In the genomic region with DNA sequence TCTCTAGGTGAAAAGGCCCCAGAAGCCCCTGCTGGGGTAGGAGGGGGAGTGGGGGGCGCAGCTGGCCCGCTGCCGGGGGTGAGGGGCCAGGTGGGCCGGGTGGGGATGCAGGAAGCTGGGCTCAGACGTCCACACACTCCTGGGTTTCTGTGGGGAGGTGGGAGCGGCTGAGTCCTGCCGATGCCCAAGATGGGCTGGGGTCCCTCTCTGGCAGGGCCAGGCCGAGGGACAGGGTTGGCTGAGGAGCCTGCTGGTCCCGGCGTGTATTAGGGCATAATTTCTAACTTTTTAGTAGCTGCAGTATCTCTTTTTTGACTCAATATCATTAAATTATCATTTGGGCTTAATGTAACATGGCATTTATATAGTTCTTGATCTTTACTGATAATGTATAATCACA, we compare ENCODE assay signal across 17 cellular contexts.
DNase-seq lines count a peak whose midpoint lies in the region; ATAC-seq and TF ChIP-seq lines count a peak whose summit lies in the region.
"Had no signal": no experiment of that assay in that cellular context is flagged by ENCODE, and none has a peak within 500 bp of the region (broad histone marks: within the 10 kb centered on the region; RNA-seq: fewer than 3 reads in every experiment).

No MANE protein-coding gene starts in this region.

- H2AFZ ChIP-seq in SK-N-SH (ENCODE audit: low read depth) = no peak overlapping the region
- H2AFZ ChIP-seq: parathyroid adenoma had no signal

- 61% methylated on average over 8 of the region's 10 CpGs for WGBS in SK-N-SH (ENCODE audit: low lambda C conversion rate)
- 85 to 89% methylated on average over 10 of the region's 10 CpGs for WGBS in sigmoid colon, 2 donors

- no peak for TF ChIP-seq POLR2A in sigmoid colon (IDR thresholded peaks at IDR 0.05)

- H3K36me3 Mint-ChIP-seq in Calu3 (ENCODE audit: insufficient read depth, unreplicated experiment) (peaks cover 6% of the 10 kb centered on the region), immature natural killer cell (no peaks in the 10 kb centered on the region)

- no peak for DNase-seq in Calu3
- DNase-seq in SK-N-SH = peak; percentile 66
- no peak for DNase-seq in immature natural killer cell
- no peak for DNase-seq in sigmoid colon
- no peak for DNase-seq in NCI-H2107 (lab: John Stamatoyannopoulos, UW)
- no peak for DNase-seq in MG63
- DNase-seq: amniotic stem cell; CD4-positive, alpha-beta memory T cell; left lung had no signal

- peaks cover 18% of the 10 kb centered on the region; the same call in 1 of the 2 replicates for H3K79me2 ChIP-seq in SK-N-SH (ENCODE audit: insufficient read depth)
- H3K79me2 ChIP-seq: parathyroid adenoma had no signal

- POLR2A ChIA-PET in SK-N-SH (lab: Yijun Ruan, JAX) = interaction anchor here (0.8 to 1.6 kb wide), 2 partner anchors 101 to 152 kb away, joined by 3 read pairs; no protein-coding TSS in a partner anchor

- H3K4me3 ChIP-seq in SK-N-SH (ENCODE audit: low read depth in 2 of 2, low read length in 1 of 2) (no peak overlapping the region), sigmoid colon (no peak overlapping the region), MG63 (no peak overlapping the region)
- H3K4me3 ChIP-seq: colonic mucosa, GM12878, left lung, thoracic aorta had no signal

- ATAC-seq in GM18873 (IDR thresholded peaks at IDR 0.05; ENCODE audit: low FRiP score, unreplicated experiment) (no peak), HG03025 (IDR thresholded peaks at IDR 0.05; ENCODE audit: low FRiP score, unreplicated experiment) (no peak)

- TF ChIP-seq CTCF in Calu3 (IDR thresholded peaks at IDR 0.05; ENCODE audit: unreplicated experiment) (no peak), SK-N-SH (IDR thresholded peaks at IDR 0.05) (no peak), sigmoid colon (IDR thresholded peaks at IDR 0.05) (no peak)

- H3K9me2 ChIP-seq in SK-N-SH = no peaks in the 10 kb centered on the region

- H3K4me1 ChIP-seq in SK-N-SH (ENCODE audit: control insufficient read depth in 1 of 2, insufficient read depth in 2 of 2, low read depth in 1 of 2, low read length in 1 of 2) = peaks cover 28 to 44% of the 10 kb centered on the region in 2 experiments; a peak in 3 of 4 replicates
- peaks cover 0 to 31% (median 12%) of the 10 kb centered on the region in 4 donors for H3K4me1 ChIP-seq in sigmoid colon
- H3K4me1 ChIP-seq: colonic mucosa had no signal

- H3K9ac ChIP-seq in SK-N-SH = no peak overlapping the region
- H3K9ac ChIP-seq: KMS-11, parathyroid adenoma had no signal

- CTCF ChIA-PET in Calu3 (lab: Charles Lee) (interaction anchor here (0.6 to 0.9 kb wide), 2 partner anchors 17 to 52 kb away, joined by 4 read pairs; no protein-coding TSS in a partner anchor), SK-N-SH (lab: Yijun Ruan, JAX) (interaction anchor here (0.7 to 2.4 kb wide), 9 partner anchors 16 to 126 kb away, joined by 3 to 9 read pairs (median 3); no protein-coding TSS in a partner anchor)

- peak in 1 of 2 experiments; percentile 74; a peak in 1 of 4 replicates for TF ChIP-seq EP300 in SK-N-SH (IDR thresholded peaks at IDR 0.05; ENCODE audit: borderline replicate concordance in 1 of 2, low read depth in 1 of 2, low read length in 1 of 2)
- TF ChIP-seq EP300 in sigmoid colon (IDR thresholded peaks at IDR 0.05) = no peak

- intact Hi-C loops in Calu3 (cut with micrococcal nuclease; ENCODE audit: unreplicated experiment) = loop anchor here (5.0 kb wide), 2 partner anchors 33 to 47 kb away; no protein-coding TSS in a partner anchor
- intact Hi-C loops in sigmoid colon (cut with DNase I) = no loop called here

- H3K9me3 ChIP-seq in SK-N-SH (no peaks in the 10 kb centered on the region), sigmoid colon (no peaks in the 10 kb centered on the region), MG63 (no peaks in the 10 kb centered on the region)
- H3K9me3 ChIP-seq: colonic mucosa, left lung, thoracic aorta had no signal

- peaks cover 7% of the 10 kb centered on the region for H3F3A ChIP-seq in SK-N-SH (replicated peaks; ENCODE audit: insufficient read depth)

- H3K27me3 Mint-ChIP-seq in Calu3 (ENCODE audit: unreplicated experiment) (no peaks in the 10 kb centered on the region), immature natural killer cell (ENCODE audit: low read depth in 3 of 3) (peaks cover 0 to 5% (median 0%) of the 10 kb centered on the region in 3 donors)
- H3K27me3 Mint-ChIP-seq: activated T-helper 17 cell treated with anti-CD3 and anti-CD28 coated beads, Interleukin-2, amount 50 U/mL, for 72 hours; CD4-positive, alpha-beta memory T cell had no signal

- H3K4me3 Mint-ChIP-seq in Calu3 (ENCODE audit: low read depth, unreplicated experiment) (peak overlapping the region; percentile 28), immature natural killer cell (no peak overlapping the region)
- H3K4me3 Mint-ChIP-seq: activated T-helper 17 cell treated with anti-CD3 and anti-CD28 coated beads, Interleukin-2, amount 50 U/mL, for 72 hours; CD4-positive, alpha-beta memory T cell had no signal

- H3K36me3 ChIP-seq in SK-N-SH (replicated peaks in 1 of 2; ENCODE audit: control insufficient read depth in 1 of 2, insufficient read depth in 2 of 2, low read length in 1 of 2) = peaks cover 0 to 4% of the 10 kb centered on the region in 2 experiments
- no peaks in the 10 kb centered on the region for H3K36me3 ChIP-seq in sigmoid colon
- no peaks in the 10 kb centered on the region for H3K36me3 ChIP-seq in MG63
- H3K36me3 ChIP-seq: colonic mucosa, left lung, thoracic aorta had no signal

- no peak for TF ChIP-seq RAD21 in SK-N-SH (IDR thresholded peaks at IDR 0.05; ENCODE audit: low read length)

- peaks cover 18% of the 10 kb centered on the region for H3K4me1 Mint-ChIP-seq in Calu3 (ENCODE audit: low read depth, unreplicated experiment)
- peaks cover 87 to 94% of the 10 kb centered on the region in 2 donors for H3K4me1 Mint-ChIP-seq in immature natural killer cell

- H3K27ac ChIP-seq in SK-N-SH (ENCODE audit: low read depth in 2 of 2, low read length in 1 of 2) = peak overlapping the region; percentile 42 to 95
- H3K27ac ChIP-seq in sigmoid colon = peak overlapping the region in 3 of 4 donors; percentile 1 to 45 (median 18)
- H3K27ac ChIP-seq: colonic mucosa, KMS-11, parathyroid adenoma, thoracic aorta had no signal

- BruUV-seq in Calu3 (replicated peaks; lab: Mats Ljungman, UMichigan) = no TSS peak

- H3K27ac Mint-ChIP-seq in Calu3 (ENCODE audit: unreplicated experiment) = peak overlapping the region; percentile 92
- H3K27ac Mint-ChIP-seq in immature natural killer cell = peak overlapping the region in 4 of 6 donors; percentile 49 to 59 (median 58)

- no peaks in the 10 kb centered on the region for H3K9me3 Mint-ChIP-seq in Calu3 (ENCODE audit: low read depth, unreplicated experiment)
- H3K9me3 Mint-ChIP-seq in immature natural killer cell = no peaks in the 10 kb centered on the region
- H3K9me3 Mint-ChIP-seq: activated T-helper 17 cell treated with anti-CD3 and anti-CD28 coated beads, Interleukin-2, amount 50 U/mL, for 72 hours; CD4-positive, alpha-beta memory T cell had no signal

- H4K20me1 ChIP-seq in SK-N-SH (ENCODE audit: insufficient read depth) = no peaks in the 10 kb centered on the region

- H3K27me3 ChIP-seq in SK-N-SH (ENCODE audit: insufficient read depth) = no peaks in the 10 kb centered on the region
- no peaks in the 10 kb centered on the region for H3K27me3 ChIP-seq in sigmoid colon
- H3K27me3 ChIP-seq in MG63 = no peaks in the 10 kb centered on the region
- H3K27me3 ChIP-seq: colonic mucosa, left lung had no signal

- H3K4me2 ChIP-seq in SK-N-SH = no peak overlapping the region
- H3K4me2 ChIP-seq: KMS-11 had no signal

TF ChIP-seq in SK-N-SH, 30 proteins besides CTCF, POLR2A, EP300 and RAD21:
- TF ChIP-seq, protein P1, sequence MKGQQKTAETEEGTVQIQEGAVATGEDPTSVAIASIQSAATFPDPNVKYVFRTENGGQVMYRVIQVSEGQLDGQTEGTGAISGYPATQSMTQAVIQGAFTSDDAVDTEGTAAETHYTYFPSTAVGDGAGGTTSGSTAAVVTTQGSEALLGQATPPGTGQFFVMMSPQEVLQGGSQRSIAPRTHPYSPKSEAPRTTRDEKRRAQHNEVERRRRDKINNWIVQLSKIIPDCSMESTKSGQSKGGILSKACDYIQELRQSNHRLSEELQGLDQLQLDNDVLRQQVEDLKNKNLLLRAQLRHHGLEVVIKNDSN (IDR thresholded peaks at IDR 0.05; ENCODE audit: borderline replicate concordance, low read depth) = no peak
- TF ChIP-seq RCOR1 (IDR thresholded peaks at IDR 0.05; ENCODE audit: low read length) = peak; percentile 40; the same call in 1 of the 2 replicates
- no peak for TF ChIP-seq FOXJ3 (CRISPR knock-in tag; IDR thresholded peaks at IDR 0.05)
- peak; percentile 54; the same call in 1 of the 2 replicates for TF ChIP-seq GATA2 (CRISPR knock-in tag; IDR thresholded peaks at IDR 0.05)
TF ChIP-seq in SK-N-SH: peak in this region for 2.
